In genomic region chr15:45454825-45455224, GRCh38 we compare ENCODE assay signal across 9 cellular contexts.
DNase-seq lines count a peak whose midpoint lies in the region; ATAC-seq and TF ChIP-seq lines count a peak whose summit lies in the region.
"Had no signal": no experiment of that assay in that cellular context is flagged by ENCODE, and none has a peak within 500 bp of the region (broad histone marks: within the 10 kb centered on the region; RNA-seq: fewer than 3 reads in every experiment).

No MANE protein-coding gene starts in this region.

- H3K27me3 Mint-ChIP-seq in activated naive CD4-positive, alpha-beta T cell treated with anti-CD3 and anti-CD28 coated beads, Interleukin-2, amount 50 U/mL, for 24 hours, result no peaks in the 10 kb centered on the region

- peak; percentile 65 for ATAC-seq in HG03045 (IDR thresholded peaks at IDR 0.05; ENCODE audit: unreplicated experiment)

- peak overlapping the region; percentile 80 for H3K27ac Mint-ChIP-seq in activated naive CD4-positive, alpha-beta T cell treated with anti-CD3 and anti-CD28 coated beads, Interleukin-2, amount 50 U/mL, for 24 hours

- no peak for TF ChIP-seq CTCF in vagina (IDR thresholded peaks at IDR 0.05)

- H3K27ac ChIP-seq in SJCRH30, result no peak overlapping the region
- no peak overlapping the region for H3K27ac ChIP-seq in vagina
- H3K27ac ChIP-seq: 22Rv1 had no signal

- H3K4me3 ChIP-seq in SJCRH30 (no peak overlapping the region), vagina (no peak overlapping the region)

- H3K27me3 ChIP-seq in SJCRH30, result peaks cover 5% of the 10 kb centered on the region; the same call in 1 of the 2 replicates
- no peaks in the 10 kb centered on the region for H3K27me3 ChIP-seq in vagina

- no peak for TF ChIP-seq POLR2A in vagina (IDR thresholded peaks at IDR 0.05)

- H3K9me3 ChIP-seq in SJCRH30 (replicated peaks) (no peaks in the 10 kb centered on the region; the same call in 1 of the 2 replicates), vagina (no peaks in the 10 kb centered on the region)

- peaks cover 26% of the 10 kb centered on the region for H3K4me1 ChIP-seq in SJCRH30
- H3K4me1 ChIP-seq in vagina, result peaks cover 17% of the 10 kb centered on the region

- no peaks in the 10 kb centered on the region for H3K9me3 Mint-ChIP-seq in activated naive CD4-positive, alpha-beta T cell treated with anti-CD3 and anti-CD28 coated beads, Interleukin-2, amount 50 U/mL, for 24 hours

- H3K4me3 Mint-ChIP-seq in activated naive CD4-positive, alpha-beta T cell treated with anti-CD3 and anti-CD28 coated beads, Interleukin-2, amount 50 U/mL, for 24 hours, result peak overlapping the region; percentile 49

- DNase-seq in DMS 273 (lab: John Stamatoyannopoulos, UW; ENCODE audit: unreplicated experiment), result peak; percentile 25
- no peak for DNase-seq in DMS 273 treated with DMSO at 0.1 percent for 48 hours (lab: John Stamatoyannopoulos, UW)
- DNase-seq in SJCRH30, result peak; percentile 69 to 76
- DNase-seq in iris pigment epithelial cell (ENCODE audit: low read depth), result peak; percentile 98
- peak; percentile 59 to 61 (median 60) for DNase-seq in stimulated activated CD4-positive, alpha-beta T cell treated with anti-CD3 and anti-CD28 coated beads, TNF-alpha, amount 100 ng/mL, for 48 hours (ENCODE audit: low read depth in 3 of 3)
- DNase-seq in vagina (ENCODE audit: extremely low spot score in 2 of 2), result no peak

- H3K36me3 ChIP-seq in SJCRH30, result no peaks in the 10 kb centered on the region
- H3K36me3 ChIP-seq in vagina, result no peaks in the 10 kb centered on the region

- intact Hi-C loops in vagina (cut with DNase I), result no loop called here

- peaks cover 45% of the 10 kb centered on the region for H3K4me1 Mint-ChIP-seq in activated naive CD4-positive, alpha-beta T cell treated with anti-CD3 and anti-CD28 coated beads, Interleukin-2, amount 50 U/mL, for 24 hours

- peaks cover 2% of the 10 kb centered on the region for H3K36me3 Mint-ChIP-seq in activated naive CD4-positive, alpha-beta T cell treated with anti-CD3 and anti-CD28 coated beads, Interleukin-2, amount 50 U/mL, for 24 hours

Comparison
In these comparisons a context has a peak if more than half of its experiments do, and no peak if none do; other contexts are left out.
1. DNase-seq: peak in DMS 273 (single experiment), SJCRH30 (2 of 2), iris pigment epithelial cell (single experiment) and stimulated activated CD4-positive, alpha-beta T cell treated with anti-CD3 and anti-CD28 coated beads, TNF-alpha, amount 100 ng/mL, for 48 hours (3 of 3); none in DMS 273 treated with DMSO at 0.1 percent for 48 hours (single experiment) and vagina (0 of 2).